30 cellular contexts compared by ENCODE assay signal in the genomic region with DNA sequence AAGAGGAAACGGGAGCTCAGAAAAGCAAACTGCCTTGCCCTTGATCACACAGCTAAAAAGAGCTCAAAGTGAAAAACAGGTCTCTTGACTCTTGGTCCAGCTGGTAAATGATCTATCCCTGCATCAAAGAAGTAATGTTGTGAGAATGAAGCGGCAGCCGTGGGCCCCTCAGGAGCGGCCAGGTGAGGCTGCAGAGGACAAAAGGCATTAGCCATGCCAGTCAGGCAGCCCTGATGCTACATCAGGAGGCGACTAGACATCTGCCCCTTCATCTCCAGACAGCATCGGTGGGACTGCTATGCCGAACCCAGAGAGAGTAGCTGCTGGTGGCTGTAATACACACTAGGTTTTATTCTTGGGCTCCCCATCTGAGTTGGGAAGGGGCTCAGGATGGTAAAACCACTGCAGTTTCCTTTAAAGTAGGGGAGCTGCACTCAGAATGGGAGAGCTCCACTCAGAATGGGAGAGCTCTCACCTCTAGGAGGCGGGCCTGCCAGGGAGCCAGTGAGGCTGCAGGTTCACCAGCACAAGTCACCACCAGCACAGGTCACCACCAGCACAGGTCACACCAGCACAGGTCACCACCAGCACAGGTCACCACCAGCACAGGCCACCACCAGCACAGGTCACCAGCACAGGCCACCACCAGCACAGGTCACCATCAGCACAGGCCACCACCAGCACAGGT.
"Had no signal": no experiment of that assay in that cellular context is flagged by ENCODE, and none has a peak within 500 bp of the region (broad histone marks: within the 10 kb centered on the region; RNA-seq: fewer than 3 reads in every experiment).

No MANE protein-coding gene starts in this region.

- FAIRE-seq: bronchial epithelial cell had no signal

- ATAC-seq: activated CD8-positive, alpha-beta memory T cell treated with anti-CD3 and anti-CD28 coated beads, Interleukin-2, amount 10 ng/mL, durations not matched to agents 7 days and 5 days; activated CD8-positive, alpha-beta T cell treated with anti-CD3 and anti-CD28 coated beads, Interleukin-2, amount 10 ng/mL, durations not matched to agents 7 days and 5 days; gastrocnemius medialis; left cardiac atrium; psoas muscle; right cardiac atrium; upper lobe of right lung; WTC11 had no signal

- H3K4me3 Mint-ChIP-seq: activated CD8-positive, alpha-beta memory T cell treated with anti-CD3 and anti-CD28 coated beads, Interleukin-2, amount 10 ng/mL, durations not matched to agents 7 days and 5 days; activated CD8-positive, alpha-beta T cell treated with anti-CD3 and anti-CD28 coated beads, Interleukin-2, amount 10 ng/mL, durations not matched to agents 7 days and 5 days; activated naive CD4-positive, alpha-beta T cell treated with anti-CD3 and anti-CD28 coated beads, Interleukin-2, amount 50 U/mL, for 24 hours; central memory CD8-positive, alpha-beta T cell; stimulated activated naive B cell treated with anti-CD40 and anti-IgM and Interleukin-4, amounts not matched to agents 10 μg/mL and 1 μg/mL and 100 μg/mL, for 72 hours; WTC11 had no signal

- H3K36me3 Mint-ChIP-seq: activated CD8-positive, alpha-beta memory T cell treated with anti-CD3 and anti-CD28 coated beads, Interleukin-2, amount 10 ng/mL, durations not matched to agents 7 days and 5 days; activated naive CD4-positive, alpha-beta T cell treated with anti-CD3 and anti-CD28 coated beads, Interleukin-2, amount 50 U/mL, for 24 hours; naive B cell had no signal

- H3K27ac Mint-ChIP-seq: activated CD8-positive, alpha-beta memory T cell treated with anti-CD3 and anti-CD28 coated beads, Interleukin-2, amount 10 ng/mL, durations not matched to agents 7 days and 5 days; activated CD8-positive, alpha-beta T cell treated with anti-CD3 and anti-CD28 coated beads, Interleukin-2, amount 10 ng/mL, durations not matched to agents 7 days and 5 days; activated naive CD4-positive, alpha-beta T cell treated with anti-CD3 and anti-CD28 coated beads, Interleukin-2, amount 50 U/mL, for 24 hours; activated T-helper 2 cell treated with anti-CD3 and anti-CD28 coated beads, Interferon-gamma antibody, Interleukin-2, Interleukin-4, amounts not matched to agents 10 μg/mL and 5 μg/mL and 100 μg/mL, durations not matched to agents 14 hours and 24 hours and 36 hours; stimulated activated naive B cell treated with anti-CD40 and anti-IgM and Interleukin-4, amounts not matched to agents 10 μg/mL and 1 μg/mL and 100 μg/mL, for 72 hours; WTC11 had no signal

- H3K9me3 ChIP-seq: colonic mucosa, gastrocnemius medialis, psoas muscle, stomach, thyroid gland, upper lobe of right lung had no signal

- H3K9me3 Mint-ChIP-seq: activated naive CD4-positive, alpha-beta T cell treated with anti-CD3 and anti-CD28 coated beads, Interleukin-2, amount 50 U/mL, for 24 hours; activated T-helper 2 cell treated with anti-CD3 and anti-CD28 coated beads, Interferon-gamma antibody, Interleukin-2, Interleukin-4, amounts not matched to agents 10 μg/mL and 5 μg/mL and 100 μg/mL, durations not matched to agents 14 hours and 24 hours and 36 hours; central memory CD8-positive, alpha-beta T cell; stimulated activated naive B cell treated with anti-CD40 and anti-IgM and Interleukin-4, amounts not matched to agents 10 μg/mL and 1 μg/mL and 100 μg/mL, for 72 hours; WTC11 had no signal

- H3K27ac ChIP-seq: colonic mucosa, gastrocnemius medialis, parathyroid adenoma, psoas muscle, stomach, thyroid gland, upper lobe of right lung had no signal

- H3K27me3 ChIP-seq: gastrocnemius medialis, thyroid gland had no signal

- H2AFZ ChIP-seq: hepatocyte, parathyroid adenoma had no signal

- H3K79me2 ChIP-seq: hepatocyte had no signal

- H3K4me2 ChIP-seq: hepatocyte had no signal

- DNase-seq: activated CD4-positive, alpha-beta T cell treated with anti-CD3 and anti-CD28 coated beads for 1 hour; activated CD4-positive, alpha-beta T cell treated with anti-CD3 and anti-CD28 coated beads, Interleukin-2, amount 50 U/mL, for 1 hour; activated CD8-positive, alpha-beta memory T cell treated with anti-CD3 and anti-CD28 coated beads, Interleukin-2, amount 10 ng/mL, durations not matched to agents 7 days and 5 days; activated CD8-positive, alpha-beta T cell treated with anti-CD3 and anti-CD28 coated beads, Interleukin-2, amount 10 ng/mL, durations not matched to agents 7 days and 5 days; activated T-cell treated with anti-CD3 and anti-CD28 coated beads, Interleukin-2, amount 50 U/mL, for 48 hours; colonic mucosa; effector CD8-positive, alpha-beta T cell; erythroblast; gastrocnemius medialis; islet precursor cell; left cardiac atrium; mammary epithelial cell; naive B cell; nucleus accumbens; psoas muscle; right cardiac atrium; stimulated activated CD4-positive, alpha-beta T cell treated with anti-CD3 and anti-CD28 coated beads, Interleukin-15, amount 100 ng/mL, for 24 hours; stimulated activated CD4-positive, alpha-beta T cell treated with anti-CD3 and anti-CD28 coated beads, Interleukin-2, amount 100 ng/mL, for 24 hours; stimulated activated naive B cell treated with anti-CD40 and anti-IgM and Interleukin-4, amounts not matched to agents 10 μg/mL and 1 μg/mL and 100 μg/mL, for 72 hours; stomach; T-helper 2 cell; thyroid gland; upper lobe of right lung had no signal

- H3K36me3 ChIP-seq: colonic mucosa, gastrocnemius medialis, stomach, thyroid gland, upper lobe of right lung had no signal

- H3K9ac ChIP-seq: parathyroid adenoma had no signal

- H3K4me3 ChIP-seq: colonic mucosa, gastrocnemius medialis, hepatocyte, psoas muscle, stomach, thyroid gland, upper lobe of right lung had no signal
